32 cellular contexts compared by ENCODE assay signal in genomic region chr12:48960834-48961233, GRCh38. TPM values are rescaled to one million over a fixed set of nuclear protein-coding genes. Genes with fewer than 3 reads are reported as not detected.
"Had no signal": no experiment of that assay in that cellular context is flagged by ENCODE, and none has a peak within 500 bp of the region (broad histone marks: within the 10 kb centered on the region; RNA-seq: fewer than 3 reads in every experiment).

No MANE protein-coding gene starts in this region.

- H3K9me3 ChIP-seq: gastrocnemius medialis, heart left ventricle, left lung, neutrophil, right lobe of liver, testis, tibial artery had no signal

- DNase-seq: cerebellar nuclear complex; cortex of kidney; effector memory CD8-positive, alpha-beta T cell; foreskin fibroblast; gastrocnemius medialis; heart left ventricle; left cardiac atrium; left lung; mammary epithelial cell; naive B cell; right lobe of liver; stimulated activated CD4-positive, alpha-beta T cell treated with anti-CD3 and anti-CD28 coated beads, Interleukin-2, amount 100 ng/mL, for 24 hours; stimulated activated CD4-positive, alpha-beta T cell treated with anti-CD3 and anti-CD28 coated beads, Interleukin-4, amount 100 ng/mL, for 4 hours; stimulated activated naive CD8-positive, alpha-beta T cell treated with anti-CD3 and anti-CD28 coated beads, Interleukin-15, Interleukin-2, amounts not matched to agents 100 U/mL and 50 U/mL, for 24 hours; substantia nigra; testis; tibial artery had no signal

- H3K27ac ChIP-seq: epithelial cell of prostate, gastrocnemius medialis, heart left ventricle, hepatocyte, left lung, neutrophil, parathyroid adenoma, right lobe of liver, testis, tibial artery had no signal

- H2AFZ ChIP-seq: hepatocyte, parathyroid adenoma had no signal

- H3K4me2 ChIP-seq: hepatocyte, smooth muscle cell had no signal

- H3K36me3 Mint-ChIP-seq: naive B cell; natural killer cell treated with Interleukin-12 subunit alpha and Interleukin-12 subunit beta and Interleukin-15 and Interleukin-18, amount 100 ng/mL, for 72 hours; stimulated activated memory B cell treated with anti-CD40 and anti-IgM and Interleukin-4, amounts not matched to agents 10 μg/mL and 1 μg/mL and 100 μg/mL, for 72 hours; type B pancreatic cell had no signal

- H3K4me3 ChIP-seq: gastrocnemius medialis, heart left ventricle, hepatocyte, left lung, right lobe of liver, smooth muscle cell, testis, tibial artery had no signal

- H3K9me3 Mint-ChIP-seq: effector memory CD8-positive, alpha-beta T cell; naive B cell; natural killer cell treated with Interleukin-12 subunit alpha and Interleukin-12 subunit beta and Interleukin-15 and Interleukin-18, amount 100 ng/mL, for 72 hours; stimulated activated memory B cell treated with anti-CD40 and anti-IgM and Interleukin-4, amounts not matched to agents 10 μg/mL and 1 μg/mL and 100 μg/mL, for 72 hours; type B pancreatic cell had no signal

- H3K36me3 ChIP-seq: gastrocnemius medialis, heart left ventricle, left lung, neutrophil, right lobe of liver, tibial artery had no signal

- H3K27me3 ChIP-seq: hepatocyte, right lobe of liver, testis had no signal

- H3K27ac Mint-ChIP-seq: effector memory CD8-positive, alpha-beta T cell; naive B cell; natural killer cell treated with Interleukin-12 subunit alpha and Interleukin-12 subunit beta and Interleukin-15 and Interleukin-18, amount 100 ng/mL, for 72 hours; progenitor cell of endocrine pancreas; stimulated activated memory B cell treated with anti-CD40 and anti-IgM and Interleukin-4, amounts not matched to agents 10 μg/mL and 1 μg/mL and 100 μg/mL, for 72 hours; type B pancreatic cell had no signal

- H3K9ac ChIP-seq: parathyroid adenoma had no signal

- ATAC-seq: effector memory CD8-positive, alpha-beta T cell; esophagus mucosa; gastrocnemius medialis; heart left ventricle; left cardiac atrium; left lung; natural killer cell treated with Interleukin-12 subunit alpha and Interleukin-12 subunit beta and Interleukin-15 and Interleukin-18, amount 100 ng/mL, for 72 hours; right lobe of liver; stimulated activated memory B cell treated with anti-CD40 and anti-IgM and Interleukin-4, amounts not matched to agents 10 μg/mL and 1 μg/mL and 100 μg/mL, for 72 hours; stimulated activated naive CD8-positive, alpha-beta T cell treated with anti-CD3 and anti-CD28 coated beads, Interleukin-15, Interleukin-2, amounts not matched to agents 100 U/mL and 50 U/mL, for 24 hours had no signal

- H3K4me3 Mint-ChIP-seq: effector memory CD8-positive, alpha-beta T cell; naive B cell; natural killer cell treated with Interleukin-12 subunit alpha and Interleukin-12 subunit beta and Interleukin-15 and Interleukin-18, amount 100 ng/mL, for 72 hours; stimulated activated memory B cell treated with anti-CD40 and anti-IgM and Interleukin-4, amounts not matched to agents 10 μg/mL and 1 μg/mL and 100 μg/mL, for 72 hours; type B pancreatic cell had no signal

RNA-seq across cellular contexts. Expression of gene WNT10B, which starts 10.7 kb away (rescaled TPM):
- total RNA-seq: gastrocnemius medialis, kidney epithelial cell had no signal

RNA-seq across cellular contexts. Expression of gene WNT1, which starts 17.3 kb away (rescaled TPM):
- total RNA-seq: dermis microvascular lymphatic vessel endothelial cell; esophagus mucosa; gastrocnemius medialis; hepatocyte; kidney epithelial cell; left cardiac atrium; left lung; lower leg skin; mammary epithelial cell; mesenteric fat pad; natural killer cell treated with Interleukin-12 subunit alpha and Interleukin-12 subunit beta and Interleukin-15 and Interleukin-18, amount 100 ng/mL, for 72 hours; progenitor cell of endocrine pancreas; right lobe of liver; smooth muscle cell; urinary bladder had no signal
- polyA plus RNA-seq: heart left ventricle, hepatocyte, mammary epithelial cell, smooth muscle cell, urinary bladder had no signal

RNA-seq across cellular contexts. Expression of gene DDN, which starts 38.3 kb away (rescaled TPM):
- polyA plus RNA-seq: hepatocyte, urinary bladder had no signal
